In the genomic region with DNA sequence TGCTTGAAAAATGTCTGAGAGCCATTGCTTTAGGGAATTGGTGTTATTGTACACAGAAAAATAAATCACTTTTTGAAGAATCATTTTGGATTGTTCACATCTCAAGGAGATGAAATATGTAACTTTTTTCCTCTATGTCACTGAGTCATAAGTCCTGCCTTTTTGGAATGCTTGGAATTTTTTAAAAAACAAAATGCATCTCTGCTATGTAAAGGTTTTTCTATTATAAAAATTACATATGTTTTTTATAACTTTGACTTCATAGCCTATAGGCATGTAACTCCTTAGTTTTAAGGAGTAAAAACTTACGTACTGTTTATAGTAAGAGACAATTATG, we compare ENCODE assay signal across 21 cellular contexts. TPM values are rescaled to one million over a fixed set of nuclear protein-coding genes. Genes with fewer than 3 reads are reported as not detected.
DNase-seq lines count a peak whose midpoint lies in the region; ATAC-seq and TF ChIP-seq lines count a peak whose summit lies in the region.
"Had no signal": no experiment of that assay in that cellular context is flagged by ENCODE, and none has a peak within 500 bp of the region (broad histone marks: within the 10 kb centered on the region; RNA-seq: fewer than 3 reads in every experiment).

No MANE protein-coding gene starts in this region.

- no peak overlapping the region for H3K4me3 ChIP-seq in breast epithelium
- no peak overlapping the region for H3K4me3 ChIP-seq in fibroblast of pulmonary artery (replicated peaks; ENCODE audit: low read depth, low read length)
- H3K4me3 ChIP-seq in upper lobe of left lung: no peak overlapping the region
- H3K4me3 ChIP-seq: BLaER1, gastroesophageal sphincter, SJCRH30, spleen had no signal

- no peaks in the 10 kb centered on the region for H3K9me3 Mint-ChIP-seq in MCF 10A (ENCODE audit: unreplicated experiment)
- H3K9me3 Mint-ChIP-seq in type B pancreatic cell: no peaks in the 10 kb centered on the region
- H3K9me3 Mint-ChIP-seq: activated B cell treated with CpG ODN at 0.5 μM for 24 hours; activated naive CD4-positive, alpha-beta T cell treated with anti-CD3 and anti-CD28 coated beads, Interleukin-2, amount 50 U/mL, for 24 hours; neural crest cell had no signal

- H3K4me3 Mint-ChIP-seq in MCF 10A (ENCODE audit: unreplicated experiment): peak overlapping the region; percentile 14
- H3K4me3 Mint-ChIP-seq in type B pancreatic cell: peak overlapping the region; percentile 34
- H3K4me3 Mint-ChIP-seq: activated B cell treated with CpG ODN at 0.5 μM for 24 hours; activated naive CD4-positive, alpha-beta T cell treated with anti-CD3 and anti-CD28 coated beads, Interleukin-2, amount 50 U/mL, for 24 hours; neural crest cell had no signal

- ATAC-seq in SK-N-SH treated with all-trans-retinoic acid at 6 μM for 48 hours: peak; percentile 59
- ATAC-seq in upper lobe of left lung (ENCODE audit: low FRiP score in 2 of 2): no peak
- ATAC-seq: gastroesophageal sphincter, left colon had no signal

- no peak for DNase-seq in MCF 10A (ENCODE audit: unreplicated experiment)
- DNase-seq in breast epithelium (ENCODE audit: low spot score in 2 of 2): no peak
- peak; percentile 25 for DNase-seq in fibroblast of pulmonary artery (ENCODE audit: low read depth)
- DNase-seq in type B pancreatic cell (ENCODE audit: extremely low spot score, unreplicated experiment): no peak
- no peak for DNase-seq in NCI-H2107 treated with DMSO at 0.1 percent for 48 hours (lab: John Stamatoyannopoulos, UW; ENCODE audit: unreplicated experiment)
- DNase-seq in upper lobe of left lung: no peak
- DNase-seq in activated CD4-positive, CD25-positive, alpha-beta regulatory T cell treated with anti-CD3 and anti-CD28 coated beads, Interleukin-2, amount 50 U/mL, for 72 hours: no peak
- DNase-seq: activated B cell treated with CpG ODN at 0.5 μM for 24 hours; activated T-cell treated with anti-CD3 and anti-CD28 coated beads, Interleukin-2, amount 50 U/mL, for 48 hours; cortex of kidney; KG1; left colon; NCI-H524 treated with DMSO at 0.1 percent for 48 hours; SJCRH30; spleen had no signal

- H3K27me3 Mint-ChIP-seq in MCF 10A (ENCODE audit: insufficient read depth, unreplicated experiment): no peaks in the 10 kb centered on the region
- no peaks in the 10 kb centered on the region for H3K27me3 Mint-ChIP-seq in type B pancreatic cell
- H3K27me3 Mint-ChIP-seq: activated B cell treated with CpG ODN at 0.5 μM for 24 hours; activated naive CD4-positive, alpha-beta T cell treated with anti-CD3 and anti-CD28 coated beads, Interleukin-2, amount 50 U/mL, for 24 hours had no signal

- BruUV-seq in MCF 10A (replicated peaks; lab: Mats Ljungman, UMichigan): no TSS peak

- 82 to 86% methylated on average over 1 of the region's 1 CpG for WGBS in upper lobe of left lung, 2 donors

- POLR2A ChIA-PET in MCF 10A (lab: Yijun Ruan, JAX): interaction anchor here (0.7 to 3.1 kb wide), 7 partner anchors 9 to 107 kb away, joined by 3 to 17 read pairs (median 3); partner anchors contain the start of gene RNF144B

- TF ChIP-seq EP300 in upper lobe of left lung (IDR thresholded peaks at IDR 0.05): no peak

- peaks cover 43% of the 10 kb centered on the region for H3K4me1 Mint-ChIP-seq in MCF 10A (ENCODE audit: insufficient read depth, unreplicated experiment)
- H3K4me1 Mint-ChIP-seq in type B pancreatic cell (ENCODE audit: unreplicated experiment): peaks cover 7% of the 10 kb centered on the region

- no peaks in the 10 kb centered on the region for H3K36me3 ChIP-seq in breast epithelium
- H3K36me3 ChIP-seq in upper lobe of left lung: peaks cover 4 to 16% (median 15%) of the 10 kb centered on the region in 4 donors
- H3K36me3 ChIP-seq: BLaER1, SJCRH30 had no signal

- CTCF ChIA-PET in MCF 10A (lab: Yijun Ruan, JAX): interaction anchor here (1.0 to 5.0 kb wide), 2 partner anchors 68 to 71 kb away, joined by 7 to 23 read pairs; no protein-coding TSS in a partner anchor

- TF ChIP-seq POLR2A in breast epithelium (IDR thresholded peaks at IDR 0.05) (no peak), upper lobe of left lung (IDR thresholded peaks at IDR 0.05) (no peak)

- H3K27me3 ChIP-seq in breast epithelium (no peaks in the 10 kb centered on the region), upper lobe of left lung (no peaks in the 10 kb centered on the region)
- H3K27me3 ChIP-seq: BLaER1, gastroesophageal sphincter, SJCRH30 had no signal

- peaks cover 0 to 4% of the 10 kb centered on the region in 2 donors for H3K4me1 ChIP-seq in breast epithelium
- H3K4me1 ChIP-seq in upper lobe of left lung: peaks cover 32 to 84% (median 40%) of the 10 kb centered on the region in 4 donors
- H3K4me1 ChIP-seq: SJCRH30 had no signal

- TF ChIP-seq CTCF in MCF 10A (IDR thresholded peaks at IDR 0.05; ENCODE audit: unreplicated experiment): no peak
- TF ChIP-seq CTCF in breast epithelium (IDR thresholded peaks at IDR 0.05): no peak
- no peak for TF ChIP-seq CTCF in fibroblast of pulmonary artery (IDR thresholded peaks at IDR 0.05; ENCODE audit: low read length, missing control alignments)
- no peak for TF ChIP-seq CTCF in type B pancreatic cell (conservative IDR thresholded peaks at IDR 0.05)
- no peak for TF ChIP-seq CTCF in upper lobe of left lung (IDR thresholded peaks at IDR 0.05)

- peaks cover 52% of the 10 kb centered on the region for H3K36me3 Mint-ChIP-seq in MCF 10A (ENCODE audit: insufficient read depth, unreplicated experiment)
- peaks cover 5% of the 10 kb centered on the region for H3K36me3 Mint-ChIP-seq in type B pancreatic cell

- H3K27ac Mint-ChIP-seq in MCF 10A (ENCODE audit: low read depth, unreplicated experiment) (peak overlapping the region; percentile 68), type B pancreatic cell (peak overlapping the region; percentile 75)
- H3K27ac Mint-ChIP-seq: activated B cell treated with CpG ODN at 0.5 μM for 24 hours; activated naive CD4-positive, alpha-beta T cell treated with anti-CD3 and anti-CD28 coated beads, Interleukin-2, amount 50 U/mL, for 24 hours had no signal

- H3K27ac ChIP-seq in breast epithelium (no peak overlapping the region), upper lobe of left lung (peak overlapping the region in 2 of 4 donors; percentile 5 to 65)
- H3K27ac ChIP-seq: 22Rv1, BLaER1, gastroesophageal sphincter, SJCRH30 had no signal

- H3K9me3 ChIP-seq in breast epithelium (no peaks in the 10 kb centered on the region), upper lobe of left lung (no peaks in the 10 kb centered on the region)
- H3K9me3 ChIP-seq: BLaER1, gastroesophageal sphincter, SJCRH30, spleen had no signal

- intact Hi-C loops in MCF 10A (cut with micrococcal nuclease) (no loop called here), breast epithelium (cut with DNase I; ENCODE audit: low total_unique reads) (no loop called here)

TF ChIP-seq in SK-N-SH treated with all-trans-retinoic acid at 6 μM for 48 hours, 23 proteins besides CTCF, POLR2A, EP300 and RAD21:
- TF ChIP-seq BACH2 (CRISPR knock-in tag; IDR thresholded peaks at IDR 0.05; ENCODE audit: borderline replicate concordance) (no peak), ZFP3 (CRISPR knock-in tag; IDR thresholded peaks at IDR 0.05) (no peak)

RNA-seq across cellular contexts. Expression of gene RNF144B, which starts 8.7 kb away (rescaled TPM):
- total RNA-seq in MCF 10A (2022): 40.6 and 57.9 TPM in 2 replicates
- 10 to 100 TPM; 24.3 to 37.0 (median 24.8) TPM for total RNA-seq in breast epithelium
- total RNA-seq in type B pancreatic cell (ENCODE audit: low replicate concordance): 10.8 and 19.4 TPM in 2 replicates
- total RNA-seq in upper lobe of left lung: 100 to 1,000 TPM in 1 of 6 donors, 10 to 100 TPM in 5; 46.1 to 105 (median 55.8) TPM
